ENCODE assay signal across 1 cellular context in the genomic region with DNA sequence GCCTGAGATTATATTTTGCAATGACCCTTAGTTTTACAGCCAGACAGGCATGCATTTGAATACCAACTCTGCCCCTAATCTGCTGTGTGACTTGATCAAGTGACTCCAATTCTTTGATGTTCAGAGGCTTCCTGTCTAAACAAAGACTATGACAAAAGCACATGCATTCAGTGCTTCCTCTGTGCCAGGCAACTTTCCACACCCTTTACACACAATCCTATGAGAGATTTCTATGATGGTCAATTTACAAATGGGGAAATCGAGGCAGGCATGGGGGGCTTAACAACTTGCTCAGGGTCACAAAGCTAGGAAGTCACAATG.
TF ChIP-seq lines count a peak whose summit lies in the region.

No MANE protein-coding gene starts in this region.

TF ChIP-seq in IMR-90, 13 proteins besides CTCF, POLR2A, EP300 and RAD21:
- TF ChIP-seq ELK1 (IDR thresholded peaks at IDR 0.05; ENCODE audit: borderline replicate concordance, low read depth, low read length) (no peak), BHLHE40 (IDR thresholded peaks at IDR 0.05; ENCODE audit: low read depth, low read length) (no peak), CEBPB (IDR thresholded peaks at IDR 0.05; ENCODE audit: low read depth, low read length) (peak; percentile 24; the same call in 1 of the 2 replicates), RCOR1 (IDR thresholded peaks at IDR 0.05; ENCODE audit: insufficient replicate concordance, low read length) (no peak), CHD1 (IDR thresholded peaks at IDR 0.05; ENCODE audit: low read depth, low read length) (no peak)
